ENCODE assay signal across 1 cellular context in the genomic region with DNA sequence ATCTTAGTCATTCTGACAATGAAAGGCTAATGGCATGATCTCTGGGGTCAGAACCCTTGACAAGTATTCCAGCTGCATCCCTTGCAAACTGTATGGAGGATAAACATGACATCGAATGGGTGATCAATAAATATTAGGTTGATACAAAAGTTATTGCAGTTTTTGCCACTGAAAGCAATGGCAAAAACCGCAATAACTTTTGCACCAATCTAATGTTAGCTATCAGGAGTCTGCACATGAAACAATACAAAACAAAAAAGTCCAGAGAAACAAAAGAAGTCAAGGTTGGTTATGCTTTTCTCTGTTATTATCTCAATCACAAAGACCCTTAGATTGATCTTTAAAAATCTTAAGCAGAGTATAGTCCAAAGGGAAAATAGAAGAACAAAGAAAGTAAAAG.
TF ChIP-seq lines count a peak whose summit lies in the region.

No MANE protein-coding gene starts in this region.

TF ChIP-seq in HepG2, 621 proteins besides CTCF, POLR2A, EP300 and RAD21 (continued from another document):
- TF ChIP-seq, protein P1, sequence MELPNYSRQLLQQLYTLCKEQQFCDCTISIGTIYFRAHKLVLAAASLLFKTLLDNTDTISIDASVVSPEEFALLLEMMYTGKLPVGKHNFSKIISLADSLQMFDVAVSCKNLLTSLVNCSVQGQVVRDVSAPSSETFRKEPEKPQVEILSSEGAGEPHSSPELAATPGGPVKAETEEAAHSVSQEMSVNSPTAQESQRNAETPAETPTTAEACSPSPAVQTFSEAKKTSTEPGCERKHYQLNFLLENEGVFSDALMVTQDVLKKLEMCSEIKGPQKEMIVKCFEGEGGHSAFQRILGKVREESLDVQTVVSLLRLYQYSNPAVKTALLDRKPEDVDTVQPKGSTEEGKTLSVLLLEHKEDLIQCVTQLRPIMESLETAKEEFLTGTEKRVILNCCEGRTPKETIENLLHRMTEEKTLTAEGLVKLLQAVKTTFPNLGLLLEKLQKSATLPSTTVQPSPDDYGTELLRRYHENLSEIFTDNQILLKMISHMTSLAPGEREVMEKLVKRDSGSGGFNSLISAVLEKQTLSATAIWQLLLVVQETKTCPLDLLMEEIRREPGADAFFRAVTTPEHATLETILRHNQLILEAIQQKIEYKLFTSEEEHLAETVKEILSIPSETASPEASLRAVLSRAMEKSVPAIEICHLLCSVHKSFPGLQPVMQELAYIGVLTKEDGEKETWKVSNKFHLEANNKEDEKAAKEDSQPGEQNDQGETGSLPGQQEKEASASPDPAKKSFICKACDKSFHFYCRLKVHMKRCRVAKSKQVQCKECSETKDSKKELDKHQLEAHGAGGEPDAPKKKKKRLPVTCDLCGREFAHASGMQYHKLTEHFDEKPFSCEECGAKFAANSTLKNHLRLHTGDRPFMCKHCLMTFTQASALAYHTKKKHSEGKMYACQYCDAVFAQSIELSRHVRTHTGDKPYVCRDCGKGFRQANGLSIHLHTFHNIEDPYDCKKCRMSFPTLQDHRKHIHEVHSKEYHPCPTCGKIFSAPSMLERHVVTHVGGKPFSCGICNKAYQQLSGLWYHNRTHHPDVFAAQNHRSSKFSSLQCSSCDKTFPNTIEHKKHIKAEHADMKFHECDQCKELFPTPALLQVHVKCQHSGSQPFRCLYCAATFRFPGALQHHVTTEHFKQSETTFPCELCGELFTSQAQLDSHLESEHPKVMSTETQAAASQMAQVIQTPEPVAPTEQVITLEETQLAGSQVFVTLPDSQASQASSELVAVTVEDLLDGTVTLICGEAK (IDR thresholded peaks at IDR 0.05): peak; percentile 89
- TF ChIP-seq, protein P1 (CRISPR knock-in tag; IDR thresholded peaks at IDR 0.05): no peak
- TF ChIP-seq ETV5 (CRISPR knock-in tag; IDR thresholded peaks at IDR 0.05; ENCODE audit: borderline replicate concordance): no peak
- no peak for TF ChIP-seq NFE2L1 (CRISPR knock-in tag; IDR thresholded peaks at IDR 0.05; ENCODE audit: borderline replicate concordance)
TF ChIP-seq in HepG2: peak in this region for 1.
